ENCODE assay signal across 4 cellular contexts in the genomic region with DNA sequence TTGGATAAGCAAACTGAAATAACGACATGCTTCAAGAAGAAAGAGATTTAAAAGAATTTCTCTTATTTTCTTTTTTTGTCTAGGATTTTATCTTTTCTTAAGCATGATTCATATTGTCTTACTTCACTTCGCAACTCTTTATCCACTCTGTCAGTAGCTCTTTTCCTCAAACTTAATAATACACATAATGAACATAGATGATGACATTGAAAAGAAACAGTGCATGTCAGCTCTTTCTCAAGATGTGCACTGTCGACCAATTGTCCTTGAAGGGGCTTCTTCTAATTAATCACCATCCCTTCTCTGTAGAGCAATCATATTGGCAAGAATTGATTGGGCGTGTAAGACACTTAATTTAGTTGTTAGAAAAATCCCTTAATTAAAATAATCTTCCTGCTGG.
"Had no signal": no experiment of that assay in that cellular context is flagged by ENCODE, and none has a peak within 500 bp of the region (broad histone marks: within the 10 kb centered on the region; RNA-seq: fewer than 3 reads in every experiment).

No MANE protein-coding gene starts in this region.

- ATAC-seq: GM23338 had no signal

- DNase-seq: H9, HCEC 1CT, IMR-90 had no signal

- H3K4me3 ChIP-seq: GM23338 had no signal
